ENCODE assay signal across 8 cellular contexts in the genomic region with DNA sequence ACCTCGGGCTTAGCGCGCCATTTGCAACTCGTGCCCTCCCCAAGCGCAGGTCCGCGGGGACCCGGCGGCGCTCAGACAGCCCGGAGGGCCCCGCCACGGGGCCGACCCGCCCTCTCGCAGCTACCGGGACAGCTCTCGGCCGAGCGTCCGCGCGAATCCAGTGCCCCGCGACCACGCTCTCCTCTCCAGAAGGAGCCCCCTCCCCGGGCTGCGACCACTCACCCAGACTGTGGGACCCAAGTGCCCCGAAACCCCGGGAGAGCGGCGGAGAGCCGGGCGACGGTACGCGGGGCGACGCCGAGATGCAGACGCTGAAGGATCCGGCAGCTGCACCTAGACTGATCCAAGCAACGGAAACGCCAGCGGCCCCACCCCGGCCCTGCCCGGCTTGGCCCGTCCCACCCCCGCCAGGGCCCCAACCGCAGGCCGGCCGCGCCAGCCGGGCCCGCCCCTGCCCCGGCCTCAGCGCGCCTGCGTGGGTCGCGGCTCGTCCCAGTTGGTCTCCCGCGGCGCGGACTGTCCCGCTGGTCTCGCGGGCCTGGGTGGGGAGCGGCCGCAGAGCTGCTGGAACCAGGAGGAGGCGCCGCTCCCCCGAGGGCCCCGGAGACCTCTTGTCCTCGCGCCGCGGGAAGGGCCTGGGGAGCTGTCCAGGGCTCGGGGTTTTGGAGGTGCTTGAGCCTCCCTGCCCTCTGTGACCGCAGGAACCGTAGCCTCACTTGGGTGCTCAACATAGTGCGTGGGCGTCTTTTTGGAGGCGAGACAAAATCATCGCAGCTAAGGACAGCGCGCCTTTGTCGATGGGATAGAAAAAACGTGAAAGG. TPM values are rescaled to one million over a fixed set of nuclear protein-coding genes. Genes with fewer than 3 reads are reported as not detected.
DNase-seq lines count a peak whose midpoint lies in the region; ATAC-seq and TF ChIP-seq lines count a peak whose summit lies in the region.

A gene (minus strand): TSS at position 340 of the 821 bp plus-strand sequence. CDS start 391 bp downstream, outside the sequence.

- peak within 1 kb of the TSS; percentile 99 for H3K4me3 Mint-ChIP-seq in activated CD4-positive, alpha-beta memory T cell treated with anti-CD3 and anti-CD28 coated beads for 36 hours

- peaks cover 37% of the 10 kb centered on the region for H3K4me1 Mint-ChIP-seq in activated CD4-positive, alpha-beta memory T cell treated with anti-CD3 and anti-CD28 coated beads for 36 hours (ENCODE audit: low read depth)

- 0 to 1% methylated on average over 90 of the region's 90 CpGs for WGBS in ectodermal cell, 2 experiments
- 0 to 1% methylated on average over 67 to 90 of the region's 90 CpGs for WGBS in lung, 2 donors

- H3K9me3 ChIP-seq in ectodermal cell (ENCODE audit: control insufficient read depth, low read length) (no peaks in the 10 kb centered on the region), lung (ENCODE audit: control insufficient read depth in 2 of 2, insufficient read depth in 1 of 2, low read length in 1 of 2) (no peaks in the 10 kb centered on the region)

- no peaks in the 10 kb centered on the region for H3K36me3 ChIP-seq in ectodermal cell (ENCODE audit: control insufficient read depth, insufficient read depth, low read length)
- H3K36me3 ChIP-seq in lung (ENCODE audit: control insufficient read depth in 2 of 2, insufficient read depth in 2 of 2, low read length in 2 of 2) = peaks cover 0 to 1% of the 10 kb centered on the region in 2 donors

- H3K27me3 Mint-ChIP-seq in activated CD4-positive, alpha-beta memory T cell treated with anti-CD3 and anti-CD28 coated beads for 36 hours = peaks cover 10% of the 10 kb centered on the region

- H3K27ac Mint-ChIP-seq in activated CD4-positive, alpha-beta memory T cell treated with anti-CD3 and anti-CD28 coated beads for 36 hours = peak within 1 kb of the TSS; percentile 99

- POLR2A ChIA-PET in activated CD4-positive, alpha-beta memory T cell treated with anti-CD3 and anti-CD28 coated beads for 36 hours (lab: Charles Lee) = interaction anchor here (1.0 to 2.0 kb wide), 7 partner anchors 10 to 105 kb away, joined by 3 to 18 read pairs (median 4); no protein-coding TSS in a partner anchor

- no peak for TF ChIP-seq CTCF in lung (IDR thresholded peaks at IDR 0.05; ENCODE audit: control extremely low read depth, extremely low read depth)

- DNase-seq in AG20443 (ENCODE audit: low spot score) (peak; percentile 97), NCI-H748 treated with DMSO at 0.1 percent for 48 hours (lab: John Stamatoyannopoulos, UW) (peak; percentile 28), lung (ENCODE audit: low spot score) (peak; percentile 91)
- DNase-seq in activated CD4-positive, alpha-beta memory T cell treated with anti-CD3 and anti-CD28 coated beads for 36 hours = peak; percentile 86
- peak in 2 of 3 experiments; percentile 41 to 81 for DNase-seq in stimulated activated CD4-positive, alpha-beta T cell treated with anti-CD3 and anti-CD28 coated beads, TNF-alpha, amount 100 ng/mL, for 24 hours (ENCODE audit: low read depth in 3 of 3)

- H3K27ac ChIP-seq in ectodermal cell (ENCODE audit: insufficient read depth, low read depth, low read length, poor library complexity, severe bottlenecking) (no peak within 1 kb of the TSS), lung (ENCODE audit: low read depth in 1 of 2, low read length in 1 of 2) (peak within 1 kb of the TSS; percentile 95 to 97)

- intact Hi-C loops in activated CD4-positive, alpha-beta memory T cell treated with anti-CD3 and anti-CD28 coated beads for 36 hours (cut with micrococcal nuclease) = loop anchor here (1.0 to 2.0 kb wide), 5 partner anchors 9 to 174 kb away; a partner anchor contains a TSS

- ATAC-seq in GM18907 (IDR thresholded peaks at IDR 0.05; ENCODE audit: unreplicated experiment) (peak; percentile 95), HG03135 (IDR thresholded peaks at IDR 0.05; ENCODE audit: unreplicated experiment) (peak; percentile 94), lung (ENCODE audit: insufficient read depth, low FRiP score) (peak; percentile 96)

- H3K4me3 ChIP-seq in ectodermal cell (ENCODE audit: insufficient read depth, low read depth, low read length) (peak within 1 kb of the TSS; percentile 77), lung (peak within 1 kb of the TSS; percentile 72)

- CTCF ChIA-PET in activated CD4-positive, alpha-beta memory T cell treated with anti-CD3 and anti-CD28 coated beads for 36 hours (lab: Charles Lee) = interaction anchor here (0.9 to 2.2 kb wide), 8 partner anchors 9 to 125 kb away, joined by 3 to 13 read pairs (median 3); a partner anchor contains a TSS

- H3K36me3 Mint-ChIP-seq in activated CD4-positive, alpha-beta memory T cell treated with anti-CD3 and anti-CD28 coated beads for 36 hours = peaks cover 17% of the 10 kb centered on the region

- peaks cover 6% of the 10 kb centered on the region for H3K4me1 ChIP-seq in ectodermal cell (ENCODE audit: control insufficient read depth, insufficient read depth, low read length)
- H3K4me1 ChIP-seq in lung (ENCODE audit: control insufficient read depth in 2 of 2, insufficient read depth in 2 of 2, low read length in 2 of 2) = peaks cover 5 to 7% of the 10 kb centered on the region in 2 donors

- no peaks in the 10 kb centered on the region for H3K9me3 Mint-ChIP-seq in activated CD4-positive, alpha-beta memory T cell treated with anti-CD3 and anti-CD28 coated beads for 36 hours

- H3K27me3 ChIP-seq in ectodermal cell (ENCODE audit: control insufficient read depth, insufficient read depth, low read length, poor library complexity, severe bottlenecking) (no peaks in the 10 kb centered on the region), lung (ENCODE audit: control insufficient read depth, insufficient read depth) (no peaks in the 10 kb centered on the region)

RNA-seq across cellular contexts. Expression of the gene that starts here (rescaled TPM):
- total RNA-seq in activated CD4-positive, alpha-beta memory T cell treated with anti-CD3 and anti-CD28 coated beads for 36 hours = 100 to 1,000 TPM; 132 to 140 TPM
- polyA plus RNA-seq in ectodermal cell (2013, experiment 1 of 4) = 336 TPM
- 290 TPM for polyA plus RNA-seq in ectodermal cell (2013, experiment 2 of 4)
- 216 TPM for polyA plus RNA-seq in ectodermal cell (2013, experiment 3 of 4)
- 225 TPM for polyA plus RNA-seq in ectodermal cell (2013, experiment 4 of 4)
- 100 to 1,000 TPM; 250 to 406 TPM for total RNA-seq in lung
- polyA plus RNA-seq in lung = 100 to 1,000 TPM; 440 to 479 TPM

Comparison
In these comparisons a context has a peak if more than half of its experiments do, and no peak if none do; other contexts are left out.
1. DNase-seq: peak in every context shown above with its lines; median percentile 97 in AG20443; 91 in lung; 86 in activated CD4-positive, alpha-beta memory T cell treated with anti-CD3 and anti-CD28 coated beads for 36 hours; 61 in stimulated activated CD4-positive, alpha-beta T cell treated with anti-CD3 and anti-CD28 coated beads, TNF-alpha, amount 100 ng/mL, for 24 hours; 28 in NCI-H748 treated with DMSO at 0.1 percent for 48 hours.